Comparison of ENCODE assay signal across 2 cellular contexts in genomic region chr7:72961346-72961650, GRCh38. TPM values are rescaled to one million over a fixed set of nuclear protein-coding genes. Genes with fewer than 3 reads are reported as not detected.
"Had no signal": no experiment of that assay in that cellular context is flagged by ENCODE, and none has a peak within 500 bp of the region (broad histone marks: within the 10 kb centered on the region; RNA-seq: fewer than 3 reads in every experiment).

No MANE protein-coding gene starts in this region.

RNA-seq across cellular contexts. Expression of gene TRIM74, which starts 8.0 kb away (rescaled TPM):
- total RNA-seq: activated CD8-positive, alpha-beta T cell treated with anti-CD3 and anti-CD28 coated beads for 36 hours had no signal
- polyA plus RNA-seq: aorta had no signal
